In genomic region chr21:34795152-34796141, GRCh38 we compare ENCODE assay signal across 9 cellular contexts.
DNase-seq lines count a peak whose midpoint lies in the region; ATAC-seq, FAIRE-seq and TF ChIP-seq lines count a peak whose summit lies in the region.
"Had no signal": no experiment of that assay in that cellular context is flagged by ENCODE, and none has a peak within 500 bp of the region (broad histone marks: within the 10 kb centered on the region; RNA-seq: fewer than 3 reads in every experiment).

No MANE protein-coding gene starts in this region.

- peaks cover 78% of the 10 kb centered on the region for H3K36me3 ChIP-seq in MG63

- no peaks in the 10 kb centered on the region for H3K27me3 ChIP-seq in MG63

- no peak for FAIRE-seq in GM19239 (lab: Jason Lieb, UNC)

- H3K4me3 ChIP-seq in AG09309 (ENCODE audit: control insufficient read depth, low read depth, low read length) (no peak overlapping the region), MG63 (no peak overlapping the region)
- H3K4me3 ChIP-seq: SK-N-MC had no signal

- DNase-seq in AG09309 (ENCODE audit: low read depth): peak; percentile 71
- DNase-seq in MG63: peak; percentile 64
- DNase-seq in dermis microvascular lymphatic vessel endothelial cell (ENCODE audit: low read depth in 2 of 2): peak; percentile 33 to 89
- DNase-seq in myocyte (ENCODE audit: low read depth): peak; percentile 92
- DNase-seq in germinal center (ENCODE audit: low spot score): no peak
- DNase-seq in GM19239 (ENCODE audit: insufficient read length, low spot score): no peak

- H3K9me3 ChIP-seq in MG63: no peaks in the 10 kb centered on the region

- peak; percentile 9 for TF ChIP-seq CTCF in AG09309 (IDR thresholded peaks at IDR 0.05; ENCODE audit: control insufficient read depth, insufficient read depth, low read depth, low read length, missing control alignments)

- no peak for ATAC-seq in HG03521 (IDR thresholded peaks at IDR 0.05; ENCODE audit: unreplicated experiment)
- no peak for ATAC-seq in HG02571 (IDR thresholded peaks at IDR 0.05; ENCODE audit: unreplicated experiment)

Comparison
In these comparisons a context has a peak if more than half of its experiments do, and no peak if none do; other contexts are left out.
1. DNase-seq: peak in AG09309 (single experiment), MG63 (single experiment), dermis microvascular lymphatic vessel endothelial cell (2 of 2) and myocyte (single experiment); none in germinal center (single experiment) and GM19239 (single experiment).